In genomic region chr17:17581509-17581908, GRCh38 we compare ENCODE assay signal across 25 cellular contexts. TPM values are rescaled to one million over a fixed set of nuclear protein-coding genes. Genes with fewer than 3 reads are reported as not detected.
A peak's percentile ranks its signal among the peaks of the same experiment; 100 is the strongest.
DNase-seq lines count a peak whose midpoint lies in the region; ATAC-seq and TF ChIP-seq lines count a peak whose summit lies in the region.
"Had no signal": no experiment of that assay in that cellular context is flagged by ENCODE, and none has a peak within 500 bp of the region (broad histone marks: within the 10 kb centered on the region; RNA-seq: fewer than 3 reads in every experiment).

No MANE protein-coding gene starts in this region.

- peak; percentile 38 for DNase-seq in H7
- no peak for DNase-seq in RWPE1 (ENCODE audit: low spot score)
- peak; percentile 36 for DNase-seq in kidney tubule cell (ENCODE audit: low spot score)
- DNase-seq in trophoblast cell = no peak
- DNase-seq in NCI-H82 treated with DMSO at 0.1 percent for 48 hours (lab: John Stamatoyannopoulos, UW; ENCODE audit: unreplicated experiment) = no peak
- no peak for DNase-seq in foreskin keratinocyte
- DNase-seq: activated B cell treated with CpG ODN at 0.5 μM for 24 hours; activated CD8-positive, alpha-beta memory T cell treated with anti-CD3 and anti-CD28 coated beads, Interleukin-2, amount 10 ng/mL, durations not matched to agents 7 days and 5 days; activated naive CD4-positive, alpha-beta T cell treated with anti-CD3 and anti-CD28 coated beads for 36 hours; brain microvascular endothelial cell; effector CD8-positive, alpha-beta T cell; erythroblast; heart right ventricle; left colon; natural killer cell; NCI-H1694 treated with DMSO at 0.1 percent for 48 hours; NCI-H524; ovary; retina; SHP77; stimulated activated CD4-positive, alpha-beta T cell treated with anti-CD3 and anti-CD28 coated beads, Interleukin-1b, Interleukin-23, amount 100 ng/mL, for 48 hours; stimulated activated CD8-positive, alpha-beta memory T cell treated with anti-CD3 and anti-CD28 coated beads, Interleukin-4, amount 100 ng/mL, for 48 hours; transverse colon had no signal

- WGBS in trophoblast cell (ENCODE audit: extremely low coverage, insufficient coverage, insufficient read length) = no CpG with 5 or more reads among the region's 6 CpGs

- CTCF ChIA-PET in RWPE1 (lab: Yijun Ruan, JAX) = interaction anchor here (0.6 kb wide), 2 partner anchors 54 to 294 kb away, joined by 3 read pairs; no protein-coding TSS in a partner anchor

- H3K9me3 ChIP-seq in trophoblast cell (ENCODE audit: insufficient read depth, low read depth, low read length) = no peaks in the 10 kb centered on the region
- H3K9me3 ChIP-seq: BLaER1 treated with 17β-estradiol and CSF1 and Interleukin-3, amounts not matched to agents 10 nM and 100 nM; heart right ventricle; ovary; transverse colon had no signal

- no peak overlapping the region for H3K4ac ChIP-seq in trophoblast cell (ENCODE audit: low read depth, low read length)

- H3K4me2 ChIP-seq in trophoblast cell (ENCODE audit: low read length) = peak overlapping the region; percentile 7
- H3K4me2 ChIP-seq: BLaER1 treated with 17β-estradiol and CSF1 and Interleukin-3, amounts not matched to agents 10 nM and 100 nM had no signal

- no peak overlapping the region for H3K14ac ChIP-seq in trophoblast cell (ENCODE audit: low read length)

- peak overlapping the region; percentile 38 for H3K9ac ChIP-seq in trophoblast cell (ENCODE audit: low read length)

- no peak overlapping the region for H4K12ac ChIP-seq in trophoblast cell (ENCODE audit: low read depth, low read length)

- H3K4me3 ChIP-seq in H7 (ENCODE audit: insufficient read depth, low read depth, low read length) = no peak overlapping the region
- no peak overlapping the region for H3K4me3 ChIP-seq in trophoblast cell (ENCODE audit: low read depth, low read length)
- H3K4me3 ChIP-seq: BLaER1 treated with 17β-estradiol and CSF1 and Interleukin-3, amounts not matched to agents 10 nM and 100 nM; heart right ventricle; ovary; transverse colon had no signal

- H3K27me3 ChIP-seq in H7 (ENCODE audit: control insufficient read depth, insufficient read depth, low read length) (no peaks in the 10 kb centered on the region), trophoblast cell (ENCODE audit: insufficient read depth, low read length) (no peaks in the 10 kb centered on the region), foreskin keratinocyte (no peaks in the 10 kb centered on the region)
- H3K27me3 ChIP-seq: BLaER1 treated with 17β-estradiol and CSF1 and Interleukin-3, amounts not matched to agents 10 nM and 100 nM; brain microvascular endothelial cell; heart right ventricle; ovary; transverse colon had no signal

- H3K79me2 ChIP-seq in trophoblast cell (ENCODE audit: control insufficient read depth, insufficient read depth, low read length, poor library complexity) = peaks cover 1% of the 10 kb centered on the region

- POLR2A ChIA-PET in RWPE1 (lab: Yijun Ruan, JAX; ENCODE audit: low non-redundant PET) = no interaction called here

- peak overlapping the region; percentile 35; the same call in 1 of the 2 replicates for H3K27ac ChIP-seq in RWPE1
- H3K27ac ChIP-seq in trophoblast cell (ENCODE audit: low read depth, low read length) = peak overlapping the region; percentile 51
- no peak overlapping the region for H3K27ac ChIP-seq in foreskin keratinocyte
- H3K27ac ChIP-seq: BLaER1 treated with 17β-estradiol and CSF1 and Interleukin-3, amounts not matched to agents 10 nM and 100 nM; brain microvascular endothelial cell; ovary; transverse colon had no signal

- no peak overlapping the region for H2BK12ac ChIP-seq in trophoblast cell (ENCODE audit: low read length)

- no peak for ATAC-seq in HG03432 (IDR thresholded peaks at IDR 0.05; ENCODE audit: unreplicated experiment)
- no peak for ATAC-seq in foreskin keratinocyte
- ATAC-seq: activated CD8-positive, alpha-beta memory T cell treated with anti-CD3 and anti-CD28 coated beads, Interleukin-2, amount 10 ng/mL, durations not matched to agents 7 days and 5 days; left colon; natural killer cell had no signal

- peak overlapping the region; percentile 14 for H2BK120ac ChIP-seq in trophoblast cell (ENCODE audit: insufficient read depth, low read length, poor library complexity)

- no peak overlapping the region for H2AFZ ChIP-seq in trophoblast cell (ENCODE audit: insufficient read depth, low read length, poor library complexity)

- TF ChIP-seq CTCF in RWPE1 (conservative IDR thresholded peaks at IDR 0.05; ENCODE audit: low read depth) (no peak), foreskin keratinocyte (conservative IDR thresholded peaks at IDR 0.05) (no peak)

- peaks cover 14% of the 10 kb centered on the region for H3K79me1 ChIP-seq in trophoblast cell (ENCODE audit: low read length)

- H4K91ac ChIP-seq in trophoblast cell (ENCODE audit: low read depth, low read length) = peak overlapping the region; percentile 31

- no peak overlapping the region for H3K23ac ChIP-seq in trophoblast cell (ENCODE audit: low read length)

- peaks cover 27 to 36% of the 10 kb centered on the region in 2 experiments for H3K4me1 ChIP-seq in trophoblast cell (ENCODE audit: control insufficient read depth in 1 of 2, insufficient read depth in 2 of 2, low read length in 2 of 2)
- H3K4me1 ChIP-seq in foreskin keratinocyte = no peaks in the 10 kb centered on the region
- H3K4me1 ChIP-seq: transverse colon had no signal

- H4K8ac ChIP-seq in trophoblast cell (ENCODE audit: low read depth, low read length) = no peak overlapping the region

- H3K36me3 ChIP-seq in H7 (replicated peaks; ENCODE audit: control insufficient read depth, insufficient read depth, low read length) (no peaks in the 10 kb centered on the region), trophoblast cell (ENCODE audit: control insufficient read depth in 1 of 2, insufficient read depth in 2 of 2, low read length in 2 of 2) (no peaks in the 10 kb centered on the region)
- H3K36me3 ChIP-seq: brain microvascular endothelial cell, ovary, transverse colon had no signal

- H2BK5ac ChIP-seq in trophoblast cell (ENCODE audit: low read depth, low read length, poor library complexity) = peak overlapping the region; percentile 7

- H3K18ac ChIP-seq in trophoblast cell (ENCODE audit: low read length) = no peak overlapping the region

- H2AK5ac ChIP-seq in trophoblast cell (ENCODE audit: low read length) = no peak overlapping the region

RNA-seq across cellular contexts. Expression of gene PEMT, which starts 10.0 kb away (rescaled TPM):
- total RNA-seq in H7 (2014; rRNA removed; shearing (Covaris generic)) = 99.1 and 126 TPM in 2 replicates
- 18.3 and 21.5 TPM in 2 replicates for polyA plus RNA-seq in trophoblast cell (2013)
- 48.2 and 52.4 TPM in 2 replicates for total RNA-seq in foreskin keratinocyte
- polyA plus RNA-seq in foreskin keratinocyte = 52.5 and 52.7 TPM in 2 replicates

Comparison
In these comparisons a context has a peak if more than half of its experiments do, and no peak if none do; other contexts are left out.
1. DNase-seq: peak in H7 (single experiment) and kidney tubule cell (single experiment); none in RWPE1 (single experiment), trophoblast cell (0 of 2), NCI-H82 treated with DMSO at 0.1 percent for 48 hours (single experiment) and foreskin keratinocyte (0 of 2).